ENCODE assay signal across 8 cellular contexts in the genomic region with DNA sequence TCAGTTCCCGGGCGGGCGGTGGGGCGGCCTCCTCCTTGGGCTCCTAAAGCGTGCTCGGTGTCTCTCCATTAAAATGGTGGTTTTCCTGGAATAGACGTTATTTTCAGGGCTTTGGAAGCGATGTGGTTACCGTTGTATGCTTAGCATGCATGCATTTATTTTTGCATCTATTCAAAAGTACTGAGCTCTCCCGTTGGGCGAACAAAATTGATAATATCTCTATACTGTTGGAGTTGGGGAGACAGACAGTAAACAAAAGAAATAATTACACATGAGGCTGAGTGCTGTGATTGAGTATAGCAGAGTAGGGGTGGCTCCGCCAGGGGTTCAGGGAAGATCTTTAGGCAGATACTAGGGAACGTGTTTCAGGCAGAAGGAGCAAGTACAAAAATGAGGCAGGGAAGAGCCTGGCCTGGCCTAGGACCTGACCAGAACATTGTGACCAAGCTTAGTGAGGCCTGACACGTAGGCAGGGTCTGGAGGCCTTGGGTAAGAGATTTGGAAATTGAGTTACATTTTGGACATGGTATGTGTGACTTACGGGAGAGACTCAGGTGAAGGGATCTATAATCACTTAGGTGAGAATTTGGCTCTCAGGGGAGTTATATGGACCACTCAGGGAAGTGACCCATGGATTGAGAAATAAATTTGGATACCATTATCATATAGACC. TPM values are rescaled to one million over a fixed set of nuclear protein-coding genes. Genes with fewer than 3 reads are reported as not detected.
DNase-seq lines count a peak whose midpoint lies in the region; ATAC-seq, FAIRE-seq and TF ChIP-seq lines count a peak whose summit lies in the region.

No MANE protein-coding gene starts in this region.

- peak overlapping the region; percentile 81 for H3K9ac ChIP-seq in keratinocyte (ENCODE audit: control insufficient read depth, extremely low read depth, insufficient read depth, low read length)

- H3K27ac ChIP-seq in GM23338 (ENCODE audit: low read depth) (peak overlapping the region; percentile 82; the same call in 1 of the 2 replicates), keratinocyte (ENCODE audit: control insufficient read depth, insufficient read depth, low read length) (peak overlapping the region; percentile 61), upper lobe of left lung (peak overlapping the region in 3 of 4 donors; percentile 90 to 96 (median 90))

- H3K27me3 ChIP-seq in GM23338 (ENCODE audit: insufficient read depth) (no peaks in the 10 kb centered on the region), keratinocyte (ENCODE audit: control insufficient read depth, extremely low read depth, insufficient read depth, low read length) (no peaks in the 10 kb centered on the region), upper lobe of left lung (no peaks in the 10 kb centered on the region)

- H2AFZ ChIP-seq in GM23338 (peak overlapping the region; percentile 89), keratinocyte (ENCODE audit: control insufficient read depth, low read length) (peak overlapping the region; percentile 94)

- H3K4me1 ChIP-seq in GM23338 (ENCODE audit: insufficient read depth), result peaks cover 12% of the 10 kb centered on the region
- H3K4me1 ChIP-seq in keratinocyte (ENCODE audit: control insufficient read depth, extremely low read depth, insufficient read depth, low read length), result peaks cover 11% of the 10 kb centered on the region
- H3K4me1 ChIP-seq in upper lobe of left lung, result peaks cover 6 to 17% (median 13%) of the 10 kb centered on the region in 4 donors

- H3K4me3 ChIP-seq in AG10803 (ENCODE audit: low read length) (peak overlapping the region; percentile 90), GM23338 (peak overlapping the region; percentile 94), WI38 (ENCODE audit: low read depth, low read length) (peak overlapping the region; percentile 78), keratinocyte (ENCODE audit: control insufficient read depth in 2 of 3, extremely low read depth in 1 of 3, insufficient read depth in 2 of 3, low read depth in 1 of 3, low read length in 3 of 3) (peak overlapping the region; percentile 63 to 91 (median 91)), upper lobe of left lung (peak overlapping the region in 3 of 4 donors; percentile 67 to 83 (median 68))

- no peak for TF ChIP-seq EP300 in upper lobe of left lung (IDR thresholded peaks at IDR 0.05)

- H3K9me1 ChIP-seq in keratinocyte (ENCODE audit: control insufficient read depth, extremely low read depth, insufficient read depth, low read length), result no peaks in the 10 kb centered on the region

- H3K36me3 ChIP-seq in GM23338 (ENCODE audit: insufficient read depth), result no peaks in the 10 kb centered on the region
- H3K36me3 ChIP-seq in keratinocyte (ENCODE audit: control insufficient read depth in 2 of 2, extremely low read depth in 1 of 2, insufficient read depth in 2 of 2, low read length in 2 of 2), result no peaks in the 10 kb centered on the region
- H3K36me3 ChIP-seq in upper lobe of left lung, result no peaks in the 10 kb centered on the region

- TF ChIP-seq CTCF in AG10803 (conservative IDR thresholded peaks at IDR 0.05; ENCODE audit: low read length) (no peak), GM23338 (conservative IDR thresholded peaks at IDR 0.05; ENCODE audit: low read depth in 2 of 2) (no peak), WI38 (IDR thresholded peaks at IDR 0.05; ENCODE audit: low read depth, low read length) (no peak), keratinocyte (optimal IDR thresholded peaks at IDR 0.05 in 1 of 3, IDR thresholded peaks at IDR 0.05 in 1 of 3, conservative IDR thresholded peaks at IDR 0.05 in 1 of 3; ENCODE audit: extremely low read depth in 1 of 3, insufficient read depth in 2 of 3, low read length in 3 of 3) (no peak), upper lobe of left lung (IDR thresholded peaks at IDR 0.05) (no peak)

- no peaks in the 10 kb centered on the region for H3K27me3 Mint-ChIP-seq in GM23338 (ENCODE audit: insufficient read depth, low read depth, poor library complexity)

- no peaks in the 10 kb centered on the region for H3K9me2 ChIP-seq in GM23338 (ENCODE audit: insufficient read depth)

- H3K4me2 ChIP-seq in GM23338, result peak overlapping the region; percentile 100
- H3K4me2 ChIP-seq in keratinocyte (ENCODE audit: control insufficient read depth, extremely low read depth, insufficient read depth, low read depth, low read length), result peak overlapping the region; percentile 99

- peaks cover 20% of the 10 kb centered on the region for H3K36me3 Mint-ChIP-seq in GM23338 (ENCODE audit: low read depth)

- peak overlapping the region; percentile 88 for H3K27ac Mint-ChIP-seq in GM23338

- no peaks in the 10 kb centered on the region for H3F3A ChIP-seq in GM23338 (replicated peaks; ENCODE audit: low read depth)

- H3K9me3 Mint-ChIP-seq in GM23338, result no peaks in the 10 kb centered on the region

- peak overlapping the region; percentile 86 for H3K4me3 Mint-ChIP-seq in GM23338

- no peak for TF ChIP-seq POLR2A in upper lobe of left lung (IDR thresholded peaks at IDR 0.05)

- ATAC-seq in GM23338, result no peak
- no peak for ATAC-seq in upper lobe of left lung (ENCODE audit: low FRiP score in 2 of 2)
- no peak for ATAC-seq in HG03135 (IDR thresholded peaks at IDR 0.05; ENCODE audit: unreplicated experiment)
- no peak for ATAC-seq in HG02885 (IDR thresholded peaks at IDR 0.05; ENCODE audit: poor library complexity, unreplicated experiment)

- FAIRE-seq in keratinocyte (lab: Jason Lieb, UNC), result no peak

- H4K20me1 ChIP-seq in GM23338 (replicated peaks; ENCODE audit: insufficient read depth) (peaks cover 19% of the 10 kb centered on the region), keratinocyte (ENCODE audit: control insufficient read depth, extremely low read depth, insufficient read depth, low read length) (no peaks in the 10 kb centered on the region)

- H3K9me3 ChIP-seq in keratinocyte (ENCODE audit: control insufficient read depth, low read depth, low read length) (no peaks in the 10 kb centered on the region), upper lobe of left lung (no peaks in the 10 kb centered on the region)

- dilution Hi-C loops in keratinocyte (cut with MboI; ENCODE audit: extremely low pct_ligation_motif_present, low sequenced_read_pairs), result no loop called here

- H3K79me2 ChIP-seq in GM23338 (replicated peaks; ENCODE audit: insufficient read depth) (peaks cover 53% of the 10 kb centered on the region), keratinocyte (ENCODE audit: control insufficient read depth, insufficient read depth, low read length) (peaks cover 42% of the 10 kb centered on the region)

- DNase-seq in AG10803 (ENCODE audit: low read depth) (no peak), GM23338 (ENCODE audit: low spot score) (no peak), keratinocyte (ENCODE audit: low read depth, low spot score) (no peak), upper lobe of left lung (no peak), NCI-H82 treated with DMSO at 0.1 percent for 48 hours (lab: John Stamatoyannopoulos, UW; ENCODE audit: unreplicated experiment) (no peak)

- 17 to 24% methylated on average over 10 to 15 of the region's 15 CpGs for WGBS in upper lobe of left lung, 2 donors

- peaks cover 15% of the 10 kb centered on the region for H3K4me1 Mint-ChIP-seq in GM23338

TF ChIP-seq in GM23338, 12 proteins besides CTCF, POLR2A, EP300 and RAD21 (continues in another document):
- TF ChIP-seq STAT1 (IDR thresholded peaks at IDR 0.05; ENCODE audit: unreplicated experiment), result no peak
- TF ChIP-seq POLR2AphosphoS5 (IDR thresholded peaks at IDR 0.05; ENCODE audit: low read depth), result peak; percentile 67
- no peak for TF ChIP-seq ZNF114 (CRISPR knock-in tag; IDR thresholded peaks at IDR 0.05)

RNA-seq across cellular contexts. Expression of gene NCAPH, which starts 0.7 kb away (rescaled TPM):
- 39.2 and 50.8 TPM in 2 replicates for total RNA-seq in GM23338 (2014; rRNA removed; shearing (Covaris generic))
- polyA plus RNA-seq in GM23338 (2016; fragmentation: Nextera tagmentation; extraction: Ambion mirVana) (28.4 and 30.2 TPM in 2 replicates), keratinocyte (2.1 to 21.1 TPM (median 14.4 TPM) in 3 replicates)
- 0.41 TPM for polyA plus RNA-seq in keratinocyte (2011; ENCODE audit: low read depth)
- polyA plus RNA-seq in keratinocyte (2011; cell fraction: cytosol; rRNA removed), result 3.7 and 3.9 TPM in 2 replicates
- 3.7 and 4.1 TPM in 2 replicates for polyA plus RNA-seq in keratinocyte (2011; cell fraction: nucleus; rRNA removed)
- polyA plus RNA-seq in keratinocyte (2012; ENCODE audit: low replicate concordance), result 10.9 TPM in 1 of 2 replicates, not detected in the other
- polyA minus RNA-seq in keratinocyte, result 2.8 to 22.4 TPM (median 11.7 TPM) in 3 replicates
- polyA minus RNA-seq in keratinocyte (2011; cell fraction: cytosol; rRNA and poly(A)+ RNA removed), result 3.5 TPM
- polyA minus RNA-seq in keratinocyte (2011; cell fraction: nucleus; rRNA and poly(A)+ RNA removed), result 1.4 and 1.5 TPM in 2 replicates
- 1 to 10 TPM; 1.0 to 2.6 (median 1.7) TPM for total RNA-seq in upper lobe of left lung

RNA-seq across cellular contexts. Expression of gene ITPRIPL1, which starts 11.1 kb away (rescaled TPM):
- total RNA-seq in GM23338 (2014; rRNA removed; shearing (Covaris generic)), result 9.3 and 14.0 TPM in 2 replicates
- polyA plus RNA-seq in GM23338 (2016; fragmentation: Nextera tagmentation; extraction: Ambion mirVana), result 4.5 and 5.3 TPM in 2 replicates
- 0.28 to 0.66 TPM (median 0.58 TPM) in 3 replicates for polyA plus RNA-seq in keratinocyte
- polyA plus RNA-seq in keratinocyte (2011; ENCODE audit: low read depth), result not detected
- 0.10 and 0.11 TPM in 2 replicates for polyA plus RNA-seq in keratinocyte (2011; cell fraction: cytosol; rRNA removed)
- polyA plus RNA-seq in keratinocyte (2011; cell fraction: nucleus; rRNA removed), result 0.39 and 0.49 TPM in 2 replicates
- 0.07 and 0.72 TPM in 2 replicates for polyA plus RNA-seq in keratinocyte (2012; ENCODE audit: low replicate concordance)
- polyA minus RNA-seq in keratinocyte, result 0.20 to 0.79 TPM (median 0.26 TPM) in 3 replicates
- not detected for polyA minus RNA-seq in keratinocyte (2011; cell fraction: cytosol; rRNA and poly(A)+ RNA removed)
- not detected in 2 replicates for polyA minus RNA-seq in keratinocyte (2011; cell fraction: nucleus; rRNA and poly(A)+ RNA removed)
- 1 to 10 TPM in 5 of 6 donors, under 1 TPM in 1; 0.57 to 5.5 (median 1.9) TPM for total RNA-seq in upper lobe of left lung

RNA-seq across cellular contexts. Expression of gene SNRNP200, which starts 30.9 kb away (rescaled TPM):
- 174 and 179 TPM in 2 replicates for total RNA-seq in GM23338 (2014; rRNA removed; shearing (Covaris generic))
- polyA plus RNA-seq in GM23338 (2016; fragmentation: Nextera tagmentation; extraction: Ambion mirVana) (70.7 and 72.3 TPM in 2 replicates), keratinocyte (78.4 to 97.5 TPM (median 79.4 TPM) in 3 replicates)
- 95.0 TPM for polyA plus RNA-seq in keratinocyte (2011; ENCODE audit: low read depth)
- 57.6 and 67.6 TPM in 2 replicates for polyA plus RNA-seq in keratinocyte (2011; cell fraction: cytosol; rRNA removed)
- 216 and 245 TPM in 2 replicates for polyA plus RNA-seq in keratinocyte (2011; cell fraction: nucleus; rRNA removed)
- polyA plus RNA-seq in keratinocyte (2012; ENCODE audit: low replicate concordance), result 55.1 and 79.8 TPM in 2 replicates
- polyA minus RNA-seq in keratinocyte, result 202 to 276 TPM (median 227 TPM) in 3 replicates
- polyA minus RNA-seq in keratinocyte (2011; cell fraction: cytosol; rRNA and poly(A)+ RNA removed), result 68.7 TPM
- polyA minus RNA-seq in keratinocyte (2011; cell fraction: nucleus; rRNA and poly(A)+ RNA removed), result 131 and 182 TPM in 2 replicates
- total RNA-seq in upper lobe of left lung, result 100 to 1,000 TPM in 2 of 6 donors, 10 to 100 TPM in 4; 80.9 to 177 (median 90.9) TPM

Comparison
In these comparisons a context has a peak if more than half of its experiments do, and no peak if none do; other contexts are left out.
1. RNA of gene NCAPH, which starts 0.7 kb away (total RNA-seq): 39.2 to 50.8 TPM in GM23338; 1.0 to 2.6 TPM in upper lobe of left lung; every median in the first group is over 10 times any median in the second.
2. Peak in every context shown above with its lines, with median percentiles within 50 percentile points of each other: H3K4me3 ChIP-seq and H3K27ac ChIP-seq.